In genomic region chr6:138035070-138035469, GRCh38 we compare ENCODE assay signal across 1 cellular context.
TF ChIP-seq lines count a peak whose summit lies in the region.

No MANE protein-coding gene starts in this region.

TF ChIP-seq in HCT116, 20 proteins besides CTCF, POLR2A, EP300 and RAD21 (continued from another document):
- no peak for TF ChIP-seq ZBTB33 (IDR thresholded peaks at IDR 0.05; ENCODE audit: extremely low read depth, insufficient replicate concordance, low read length)
- TF ChIP-seq EZH2 (IDR thresholded peaks at IDR 0.05): no peak
- TF ChIP-seq EZH2phosphoT487 (IDR thresholded peaks at IDR 0.05; ENCODE audit: borderline replicate concordance): no peak
- TF ChIP-seq SRF (IDR thresholded peaks at IDR 0.05; ENCODE audit: low read depth): no peak
- no peak for TF ChIP-seq YY1 (IDR thresholded peaks at IDR 0.05; ENCODE audit: extremely low read depth, insufficient replicate concordance, low read depth, low read length)
- TF ChIP-seq FOSL1 (IDR thresholded peaks at IDR 0.05; ENCODE audit: low read depth): no peak
